Comparison of ENCODE assay signal across 8 cellular contexts in the genomic region with DNA sequence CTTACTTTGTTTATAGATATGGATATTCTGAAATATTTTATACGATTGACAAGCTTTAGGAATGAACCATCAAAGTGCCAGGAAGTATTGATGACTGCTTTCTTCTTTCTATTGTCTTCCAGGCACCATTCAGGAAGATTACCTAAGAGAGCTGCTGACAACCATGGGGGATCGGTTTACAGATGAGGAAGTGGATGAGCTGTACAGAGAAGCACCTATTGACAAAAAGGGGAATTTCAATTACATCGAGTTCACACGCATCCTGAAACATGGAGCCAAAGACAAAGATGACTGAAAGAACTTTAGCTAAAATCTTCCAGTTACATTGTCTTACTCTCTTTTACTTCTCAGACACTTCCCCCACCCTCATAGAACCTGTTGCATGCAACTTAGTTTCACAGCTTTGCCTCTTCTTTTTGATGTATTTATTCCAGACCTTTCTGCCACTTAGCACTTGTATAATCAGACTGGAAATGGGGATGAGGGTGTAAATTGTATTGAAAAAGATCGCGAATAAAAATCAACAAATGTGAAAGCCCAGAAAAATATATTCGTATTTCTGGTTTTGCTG. TPM values are rescaled to one million over a fixed set of nuclear protein-coding genes. Genes with fewer than 3 reads are reported as not detected.
A peak's percentile ranks its signal among the peaks of the same experiment; 100 is the strongest.
DNase-seq lines count a peak whose midpoint lies in the region; ATAC-seq, FAIRE-seq and TF ChIP-seq lines count a peak whose summit lies in the region.
"Not testable (repeated sequence)": the region's sequence is repeated elsewhere in the genome, so short reads cannot be mapped to it uniquely, and the experiment has no call there.

No MANE protein-coding gene starts in this region.

- BruUV-seq in A673 (replicated peaks; lab: Mats Ljungman, UMichigan) (TSS peak; percentile 45), K562 (replicated peaks; lab: Mats Ljungman, UMichigan) (TSS peak; percentile 62)

- not testable (repeated sequence) for H4K20me1 ChIP-seq in GM23338 (replicated peaks; ENCODE audit: insufficient read depth); OCI-LY1 (ENCODE audit: insufficient read depth, low read length); K562 (replicated peaks; ENCODE audit: control insufficient read depth, insufficient read depth, low read length)

- H3K4me3 ChIP-seq in A673 (ENCODE audit: low read depth, low read length, poor library complexity, severe bottlenecking); GM23338; OCI-LY1 (ENCODE audit: low read depth, low read length, poor library complexity, severe bottlenecking); K562: not testable (repeated sequence)

- WGBS in K562 (ENCODE audit: insufficient coverage, low coverage, missing lambda C conversion rate), result 91% methylated on average over 7 of the region's 7 CpGs

- not testable (repeated sequence) for TF ChIP-seq EP300 in K562 (IDR thresholded peaks at IDR 0.05; ENCODE audit: low read length)

- not testable (repeated sequence) for H3K9me3 ChIP-seq in A673 (ENCODE audit: low read depth, low read length, poor library complexity, severe bottlenecking); OCI-LY1 (ENCODE audit: low read length); K562 (replicated peaks; ENCODE audit: control insufficient read depth, insufficient read depth, low read depth, low read length)

- peak overlapping the region; percentile 96 for H3K27ac ChIP-seq in A673 (ENCODE audit: low read depth, low read length, poor library complexity, severe bottlenecking)
- not testable (repeated sequence) for H3K27ac ChIP-seq in GM23338 (ENCODE audit: low read depth); K562 (ENCODE audit: extremely low read depth, low read depth, low read length)
- H3K27ac ChIP-seq in OCI-LY1 (ENCODE audit: low read depth, low read length, poor library complexity, severe bottlenecking), result peak overlapping the region; percentile 96

- DNase-seq in A673 (ENCODE audit: low spot score); GM23338 (ENCODE audit: low spot score); activated CD4-positive, alpha-beta T cell treated with anti-CD3 and anti-CD28 coated beads for 36 hours; K562 (ENCODE audit: extremely low read depth in 1 of 4, low spot score in 3 of 4); memory B cell (ENCODE audit: low spot score in 2 of 2): not testable (repeated sequence)
- peak; percentile 61 for DNase-seq in DMS53 treated with DMSO at 0.1 percent for 48 hours (lab: John Stamatoyannopoulos, UW; ENCODE audit: unreplicated experiment)

- H3K27ac Mint-ChIP-seq in GM23338 (peak overlapping the region; percentile 36; the same call in 1 of the 2 replicates), IgD-negative memory B cell (peak overlapping the region in 2 of 3 donors; percentile 10 to 48), memory B cell (peak overlapping the region; percentile 88)
- peak overlapping the region; percentile 81 for H3K27ac Mint-ChIP-seq in activated CD4-positive, alpha-beta T cell treated with anti-CD3 and anti-CD28 coated beads for 36 hours

- not testable (repeated sequence) for H3K9me3 Mint-ChIP-seq in GM23338; IgD-negative memory B cell; activated CD4-positive, alpha-beta T cell treated with anti-CD3 and anti-CD28 coated beads for 36 hours (ENCODE audit: low read depth); memory B cell

- H3K27me3 Mint-ChIP-seq in GM23338 (ENCODE audit: insufficient read depth, low read depth, poor library complexity); IgD-negative memory B cell; activated CD4-positive, alpha-beta T cell treated with anti-CD3 and anti-CD28 coated beads for 36 hours; memory B cell: not testable (repeated sequence)

- in situ Hi-C loops in K562 (cut with MboI), result loop anchor here (5.0 kb wide), 1 partner anchor 590 kb away; no protein-coding TSS in a partner anchor

- CTCF ChIA-PET in A673 (lab: Charles Lee); K562 (lab: Yijun Ruan, JAX; ENCODE audit: low intra/inter-chr PET ratio): not testable (repeated sequence)
- CTCF ChIA-PET in activated CD4-positive, alpha-beta T cell treated with anti-CD3 and anti-CD28 coated beads for 36 hours (lab: Charles Lee), result interaction anchor here (0.6 to 9.8 kb wide), 3 partner anchors 183 to 398 kb away, joined by 3 to 158 read pairs (median 4); no protein-coding TSS in a partner anchor

- H3K27me3 ChIP-seq in A673 (replicated peaks; ENCODE audit: insufficient read depth, low read depth, low read length, poor library complexity); GM23338 (ENCODE audit: insufficient read depth); OCI-LY1 (ENCODE audit: insufficient read depth, low read length); K562 (ENCODE audit: control insufficient read depth in 2 of 2, insufficient read depth in 2 of 2, low read length in 2 of 2): not testable (repeated sequence)

- H2AFZ ChIP-seq in GM23338; OCI-LY1 (ENCODE audit: low read length); K562 (ENCODE audit: low read depth, low read length): not testable (repeated sequence)

- peaks cover 35% of the 10 kb centered on the region for H3K36me3 Mint-ChIP-seq in GM23338 (ENCODE audit: low read depth)
- H3K36me3 Mint-ChIP-seq in IgD-negative memory B cell, result not testable (repeated sequence)
- H3K36me3 Mint-ChIP-seq in activated CD4-positive, alpha-beta T cell treated with anti-CD3 and anti-CD28 coated beads for 36 hours (ENCODE audit: low read depth), result peaks cover 34% of the 10 kb centered on the region
- H3K36me3 Mint-ChIP-seq in memory B cell, result peaks cover 16% of the 10 kb centered on the region

- peaks cover 29% of the 10 kb centered on the region for H3K4me1 Mint-ChIP-seq in GM23338
- peaks cover 23 to 36% (median 33%) of the 10 kb centered on the region in 3 donors for H3K4me1 Mint-ChIP-seq in IgD-negative memory B cell
- peaks cover 18% of the 10 kb centered on the region for H3K4me1 Mint-ChIP-seq in activated CD4-positive, alpha-beta T cell treated with anti-CD3 and anti-CD28 coated beads for 36 hours
- H3K4me1 Mint-ChIP-seq in memory B cell, result peaks cover 20% of the 10 kb centered on the region

- POLR2A ChIA-PET in A673 (lab: Charles Lee; ENCODE audit: low non-redundant PET), result interaction anchor here (0.6 kb wide), 1 partner anchor 465 kb away, joined by 4 read pairs; no protein-coding TSS in a partner anchor
- POLR2A ChIA-PET in activated CD4-positive, alpha-beta T cell treated with anti-CD3 and anti-CD28 coated beads for 36 hours (lab: Charles Lee), result not testable (repeated sequence)
- POLR2A ChIA-PET in K562 (lab: Yijun Ruan, JAX), result interaction anchor here (0.9 to 1.1 kb wide), 2 partner anchors 26 to 317 kb away, joined by 3 to 4 read pairs; no protein-coding TSS in a partner anchor

- not testable (repeated sequence) for H3K79me2 ChIP-seq in GM23338 (replicated peaks; ENCODE audit: insufficient read depth); OCI-LY1 (ENCODE audit: insufficient read depth, low read length)
- peaks cover 12% of the 10 kb centered on the region for H3K79me2 ChIP-seq in K562 (ENCODE audit: control insufficient read depth, insufficient read depth, low read length)

- H3K4me3 Mint-ChIP-seq in GM23338; activated CD4-positive, alpha-beta T cell treated with anti-CD3 and anti-CD28 coated beads for 36 hours; memory B cell: not testable (repeated sequence)
- H3K4me3 Mint-ChIP-seq in IgD-negative memory B cell, result peak overlapping the region in 2 of 4 donors; percentile 4 to 82

- H3K4me2 ChIP-seq in GM23338; OCI-LY1 (ENCODE audit: low read length); K562 (ENCODE audit: insufficient read depth, low read length): not testable (repeated sequence)

- not testable (repeated sequence) for TF ChIP-seq POLR2A in K562 (conservative IDR thresholded peaks at IDR 0.05)

- not testable (repeated sequence) for H3K9me2 ChIP-seq in GM23338 (ENCODE audit: insufficient read depth); OCI-LY1 (ENCODE audit: low read depth, low read length)

- ATAC-seq in GM23338 (peak; percentile 21), memory B cell (ENCODE audit: low read depth) (peak; percentile 21)
- peak; percentile 34 for ATAC-seq in activated CD4-positive, alpha-beta T cell treated with anti-CD3 and anti-CD28 coated beads for 36 hours
- not testable (repeated sequence) for ATAC-seq in K562

- H3K9ac ChIP-seq in OCI-LY1 (ENCODE audit: low read length); K562 (ENCODE audit: insufficient read depth in 1 of 2, low read depth in 2 of 2, low read length in 2 of 2): not testable (repeated sequence)

- not testable (repeated sequence) for H3F3A ChIP-seq in GM23338 (replicated peaks; ENCODE audit: low read depth); OCI-LY1 (ENCODE audit: insufficient read depth, low read length)

- H3K36me3 ChIP-seq in A673 (ENCODE audit: insufficient read depth, low read length, poor library complexity, severe bottlenecking) (peaks cover 52% of the 10 kb centered on the region), GM23338 (ENCODE audit: insufficient read depth) (peaks cover 19% of the 10 kb centered on the region; the same call in 1 of the 2 replicates), OCI-LY1 (ENCODE audit: insufficient read depth, low read length) (peaks cover 39% of the 10 kb centered on the region), K562 (ENCODE audit: control insufficient read depth, insufficient read depth, low read length) (peaks cover 62% of the 10 kb centered on the region)

- not testable (repeated sequence) for TF ChIP-seq RAD21 in K562 (CRISPR knock-in tag; conservative IDR thresholded peaks at IDR 0.05 in 1 of 2, IDR thresholded peaks at IDR 0.05 in 1 of 2)

- H3K4me1 ChIP-seq in A673 (ENCODE audit: insufficient read depth, low read length, poor library complexity, severe bottlenecking) (peaks cover 43% of the 10 kb centered on the region), GM23338 (ENCODE audit: insufficient read depth) (peaks cover 21% of the 10 kb centered on the region), OCI-LY1 (ENCODE audit: insufficient read depth, low read length, severe bottlenecking) (peaks cover 40% of the 10 kb centered on the region)
- not testable (repeated sequence) for H3K4me1 ChIP-seq in K562 (replicated peaks in 1 of 2; ENCODE audit: control insufficient read depth in 2 of 2, insufficient read depth in 2 of 2, low read length in 2 of 2)

- FAIRE-seq in K562 (lab: Jason Lieb, UNC), result peak; percentile 19

- not testable (repeated sequence) for TF ChIP-seq CTCF in A673 (conservative IDR thresholded peaks at IDR 0.05; ENCODE audit: low read depth, low read length); GM23338 (conservative IDR thresholded peaks at IDR 0.05; ENCODE audit: low read depth in 2 of 2); OCI-LY1 (IDR thresholded peaks at IDR 0.05; ENCODE audit: low read length); K562 (IDR thresholded peaks at IDR 0.05 in 2 of 3, conservative IDR thresholded peaks at IDR 0.05 in 1 of 3; ENCODE audit: insufficient read depth in 2 of 3, low read depth in 1 of 3, low read length in 3 of 3)

- H3K9me1 ChIP-seq in K562 (ENCODE audit: control insufficient read depth, insufficient read depth, low read length), result not testable (repeated sequence)

- intact Hi-C loops in A673 (cut with micrococcal nuclease; ENCODE audit: unreplicated experiment); activated CD4-positive, alpha-beta T cell treated with anti-CD3 and anti-CD28 coated beads for 36 hours (cut with DNase I, micrococcal nuclease); K562 (cut with micrococcal nuclease): not testable (repeated sequence)

RNA-seq across cellular contexts. Expression of a gene that starts 15.8 kb away (rescaled TPM):
- 303 and 389 TPM in 2 replicates for total RNA-seq in A673 (2021)
- total RNA-seq in GM23338 (2014; rRNA removed; shearing (Covaris generic)), result 152 and 165 TPM in 2 replicates
- 282 and 330 TPM in 2 replicates for polyA plus RNA-seq in GM23338 (2016; fragmentation: Nextera tagmentation; extraction: Ambion mirVana)
- polyA plus RNA-seq in IgD-negative memory B cell, result 637 TPM
- 100 to 1,000 TPM; 282 to 301 TPM for total RNA-seq in activated CD4-positive, alpha-beta T cell treated with anti-CD3 and anti-CD28 coated beads for 36 hours
- 18.4 and 30.7 TPM in 2 replicates for total RNA-seq in K562 (2011; cell fraction: chromatin; rRNA removed; ENCODE audit: low replicate concordance)
- total RNA-seq in K562 (2011; cell fraction: nucleolus; rRNA removed), result 35.7 and 36.0 TPM in 2 replicates
- 40.3 and 46.9 TPM in 2 replicates for total RNA-seq in K562 (2011; cell fraction: nucleoplasm; rRNA removed)
- total RNA-seq in K562 (2014; rRNA removed), result 220 and 238 TPM in 2 replicates
- 478 and 512 TPM in 2 replicates for total RNA-seq in K562 (2014; rRNA removed; fragmentation: Illumina TruSeq; extraction: Trizol)
- 357 and 396 TPM in 2 replicates for total RNA-seq in K562 (2015; rRNA removed; fragmentation: Illumina TruSeq; extraction: Trizol)
- 242 and 256 TPM in 2 replicates for total RNA-seq in K562 (2021)
- 531 and 554 TPM in 2 replicates for polyA plus RNA-seq in K562 (2011; rRNA removed)
- 196 and 355 TPM in 2 replicates for polyA plus RNA-seq in K562 (2011; cell fraction: cytosol; rRNA removed)
- 72.1 and 160 TPM in 2 replicates for polyA plus RNA-seq in K562 (2011; cell fraction: nucleus; rRNA removed)
- 338 and 426 TPM in 2 replicates for polyA plus RNA-seq in K562 (2012)
- 451 and 463 TPM in 2 replicates for polyA plus RNA-seq in K562 (2014; fragmentation: Illumina TruSeq; extraction: Trizol)
- polyA plus RNA-seq in K562 (2014; fragmentation: Nextera tagmentation; extraction: Ambion mirVana), result 100 to 1,000 TPM; 913 to 995 TPM
- polyA plus RNA-seq in K562 (2014; rRNA removed), result 270 and 274 TPM in 2 replicates
- polyA minus RNA-seq in K562 (2011; rRNA and poly(A)+ RNA removed), result 343 and 432 TPM in 2 replicates
- polyA minus RNA-seq in K562 (2011; cell fraction: cytosol; rRNA and poly(A)+ RNA removed), result 128 and 163 TPM in 2 replicates
- 25.4 and 59.0 TPM in 2 replicates for polyA minus RNA-seq in K562 (2011; cell fraction: nucleus; rRNA and poly(A)+ RNA removed)

RNA-seq across cellular contexts. Expression of a gene that starts 30.1 kb away (rescaled TPM):
- total RNA-seq in A673 (2021) (298 and 357 TPM in 2 replicates), K562 (2014; rRNA removed) (426 and 468 TPM in 2 replicates), K562 (2014; rRNA removed; fragmentation: Illumina TruSeq; extraction: Trizol) (562 and 622 TPM in 2 replicates), K562 (2015; rRNA removed; fragmentation: Illumina TruSeq; extraction: Trizol) (508 and 559 TPM in 2 replicates), K562 (2021) (308 TPM in 2 replicates)
- 206 and 244 TPM in 2 replicates for total RNA-seq in GM23338 (2014; rRNA removed; shearing (Covaris generic))
- polyA plus RNA-seq in GM23338 (2016; fragmentation: Nextera tagmentation; extraction: Ambion mirVana) (475 and 502 TPM in 2 replicates), IgD-negative memory B cell (1,599 TPM), K562 (2011; rRNA removed) (714 and 790 TPM in 2 replicates), K562 (2014; fragmentation: Illumina TruSeq; extraction: Trizol) (471 and 510 TPM in 2 replicates), K562 (2014; fragmentation: Nextera tagmentation; extraction: Ambion mirVana) (1,000 to 10,000 TPM in 1 of 2 experiments, 100 to 1,000 TPM in 1; 837 to 1,031 TPM), K562 (2014; rRNA removed) (365 and 466 TPM in 2 replicates)
- 100 to 1,000 TPM; 451 to 485 TPM for total RNA-seq in activated CD4-positive, alpha-beta T cell treated with anti-CD3 and anti-CD28 coated beads for 36 hours
- 123 and 212 TPM in 2 replicates for total RNA-seq in K562 (2011; cell fraction: chromatin; rRNA removed; ENCODE audit: low replicate concordance)
- total RNA-seq in K562 (2011; cell fraction: nucleolus; rRNA removed), result 138 and 168 TPM in 2 replicates
- total RNA-seq in K562 (2011; cell fraction: nucleoplasm; rRNA removed), result 206 and 258 TPM in 2 replicates
- 163 and 438 TPM in 2 replicates for polyA plus RNA-seq in K562 (2011; cell fraction: cytosol; rRNA removed)
- polyA plus RNA-seq in K562 (2011; cell fraction: nucleus; rRNA removed), result 127 and 293 TPM in 2 replicates
- 525 and 687 TPM in 2 replicates for polyA plus RNA-seq in K562 (2012)
- polyA minus RNA-seq in K562 (2011; rRNA and poly(A)+ RNA removed), result 571 and 811 TPM in 2 replicates
- polyA minus RNA-seq in K562 (2011; cell fraction: cytosol; rRNA and poly(A)+ RNA removed), result 177 and 220 TPM in 2 replicates
- polyA minus RNA-seq in K562 (2011; cell fraction: nucleus; rRNA and poly(A)+ RNA removed), result 135 and 263 TPM in 2 replicates

RNA-seq across cellular contexts. Expression of a gene that starts 58.0 kb away (rescaled TPM):
- total RNA-seq in A673 (2021) (0.37 and 0.46 TPM in 2 replicates), K562 (2014; rRNA removed) (0.41 and 0.59 TPM in 2 replicates), K562 (2014; rRNA removed; fragmentation: Illumina TruSeq; extraction: Trizol) (0.22 and 0.29 TPM in 2 replicates), K562 (2015; rRNA removed; fragmentation: Illumina TruSeq; extraction: Trizol) (0.47 and 0.64 TPM in 2 replicates), K562 (2021) (0.29 and 0.35 TPM in 2 replicates)
- 0.08 and 0.38 TPM in 2 replicates for total RNA-seq in GM23338 (2014; rRNA removed; shearing (Covaris generic))
- polyA plus RNA-seq in GM23338 (2016; fragmentation: Nextera tagmentation; extraction: Ambion mirVana) (0.21 and 0.27 TPM in 2 replicates), IgD-negative memory B cell (2.4 TPM), K562 (2011; rRNA removed) (0.06 and 0.16 TPM in 2 replicates), K562 (2014; fragmentation: Illumina TruSeq; extraction: Trizol) (0.25 and 0.71 TPM in 2 replicates), K562 (2014; fragmentation: Nextera tagmentation; extraction: Ambion mirVana) (under 1 TPM; 0.01 to 0.03 TPM), K562 (2014; rRNA removed) (0.32 and 0.62 TPM in 2 replicates)
- total RNA-seq in activated CD4-positive, alpha-beta T cell treated with anti-CD3 and anti-CD28 coated beads for 36 hours, result under 1 TPM; 0.89 to 0.95 TPM
- total RNA-seq in K562 (2011; cell fraction: chromatin; rRNA removed; ENCODE audit: low replicate concordance), result 0.44 and 1.2 TPM in 2 replicates
- total RNA-seq in K562 (2011; cell fraction: nucleolus; rRNA removed), result 0.17 and 0.26 TPM in 2 replicates
- 0.15 and 0.29 TPM in 2 replicates for total RNA-seq in K562 (2011; cell fraction: nucleoplasm; rRNA removed)
- 0.06 and 0.15 TPM in 2 replicates for polyA plus RNA-seq in K562 (2011; cell fraction: cytosol; rRNA removed)
- 0.26 and 0.32 TPM in 2 replicates for polyA plus RNA-seq in K562 (2011; cell fraction: nucleus; rRNA removed)
- 0.44 and 1.8 TPM in 2 replicates for polyA plus RNA-seq in K562 (2012)
- polyA minus RNA-seq in K562 (2011; rRNA and poly(A)+ RNA removed), result 0.25 and 0.30 TPM in 2 replicates
- polyA minus RNA-seq in K562 (2011; cell fraction: cytosol; rRNA and poly(A)+ RNA removed), result 0.18 and 0.19 TPM in 2 replicates
- 0.13 and 0.33 TPM in 2 replicates for polyA minus RNA-seq in K562 (2011; cell fraction: nucleus; rRNA and poly(A)+ RNA removed)

Comparison
In these comparisons a context has a peak if more than half of its experiments do, and no peak if none do; other contexts are left out.
1. H3K27ac Mint-ChIP-seq: peak in every context shown above with its lines; median percentile 88 in memory B cell; 81 in activated CD4-positive, alpha-beta T cell treated with anti-CD3 and anti-CD28 coated beads for 36 hours; 36 in GM23338; 29 in IgD-negative memory B cell.